In genomic region chr14:22532345-22533056, GRCh38 we compare ENCODE assay signal across 1 cellular context.
TF ChIP-seq lines count a peak whose summit lies in the region.

No MANE protein-coding gene starts in this region.

TF ChIP-seq in GM12878, 131 proteins besides CTCF, POLR2A, EP300 and RAD21 (continued from another document and continues in another):
- TF ChIP-seq RELB (IDR thresholded peaks at IDR 0.05; ENCODE audit: low read depth) (no peak), ESRRA (IDR thresholded peaks at IDR 0.05; ENCODE audit: low read length) (no peak), ATF2 (IDR thresholded peaks at IDR 0.05; ENCODE audit: low read length) (no peak), WRNIP1 (IDR thresholded peaks at IDR 0.05; ENCODE audit: borderline replicate concordance, low read depth, low read length) (no peak), MYB (IDR thresholded peaks at IDR 0.05; ENCODE audit: borderline replicate concordance, low read depth, low read length) (no peak), MEF2A (IDR thresholded peaks at IDR 0.05; ENCODE audit: insufficient read depth, low read depth, low read length) (0 out of 2 replicates have a peak, but pooled peaks have one; percentile 39), ZNF687 (IDR thresholded peaks at IDR 0.05) (no peak), TCF7 (IDR thresholded peaks at IDR 0.05; ENCODE audit: borderline replicate concordance) (no peak), MEF2B (IDR thresholded peaks at IDR 0.05; ENCODE audit: partially characterized antibody, poor library complexity, severe bottlenecking) (no peak), SREBF2 (IDR thresholded peaks at IDR 0.05; ENCODE audit: low read length) (no peak), NFIC (IDR thresholded peaks at IDR 0.05; ENCODE audit: low read depth, low read length) (no peak), MAX (IDR thresholded peaks at IDR 0.05; ENCODE audit: low read depth, low read length) (no peak), TARDBP (IDR thresholded peaks at IDR 0.05; ENCODE audit: borderline replicate concordance) (no peak), ZNF274 (IDR thresholded peaks at IDR 0.05; ENCODE audit: insufficient read depth, insufficient read length) (no peak), NRF1 (conservative IDR thresholded peaks at IDR 0.05; ENCODE audit: low read depth, low read length) (no peak), HDAC6 (IDR thresholded peaks at IDR 0.05; ENCODE audit: unreplicated experiment) (no peak), NFXL1 (IDR thresholded peaks at IDR 0.05; ENCODE audit: borderline replicate concordance) (no peak), POLR2AphosphoS5 (IDR thresholded peaks at IDR 0.05; ENCODE audit: low read length) (peak; percentile 43), E2F4 (IDR thresholded peaks at IDR 0.05; ENCODE audit: low read depth, low read length) (no peak), BRCA1 (IDR thresholded peaks at IDR 0.05; ENCODE audit: low read depth, low read length) (no peak), ZNF207 (IDR thresholded peaks at IDR 0.05; ENCODE audit: borderline replicate concordance) (no peak), SREBF1 (IDR thresholded peaks at IDR 0.05; ENCODE audit: low read length) (no peak), BACH1 (IDR thresholded peaks at IDR 0.05; ENCODE audit: borderline replicate concordance) (0 out of 2 replicates have a peak, but pooled peaks have one; percentile 46), BCLAF1 (IDR thresholded peaks at IDR 0.05) (no peak), HDGF (IDR thresholded peaks at IDR 0.05) (no peak), E2F8 (IDR thresholded peaks at IDR 0.05; ENCODE audit: low read depth, partially characterized antibody) (no peak), ZZZ3 (IDR thresholded peaks at IDR 0.05; ENCODE audit: control insufficient read depth, insufficient read length, low read depth) (no peak), RB1 (IDR thresholded peaks at IDR 0.05; ENCODE audit: borderline replicate concordance) (no peak), USF1 (IDR thresholded peaks at IDR 0.05; ENCODE audit: borderline replicate concordance, extremely low read length, insufficient read depth, low read depth, low read length) (no peak), CBX5 (IDR thresholded peaks at IDR 0.05; ENCODE audit: low read depth) (no peak), ZNF24 (IDR thresholded peaks at IDR 0.05) (no peak), SMAD1 (IDR thresholded peaks at IDR 0.05; ENCODE audit: low read depth, partially characterized antibody) (no peak), EZH2 (IDR thresholded peaks at IDR 0.05; ENCODE audit: borderline replicate concordance, control insufficient read depth, low read depth, low read length) (no peak), TCF12 (IDR thresholded peaks at IDR 0.05; ENCODE audit: low read depth, low read length) (no peak), ZBED1 (IDR thresholded peaks at IDR 0.05; ENCODE audit: borderline replicate concordance) (peak; percentile 16; the same call in 1 of the 2 replicates), TBL1XR1 (IDR thresholded peaks at IDR 0.05; ENCODE audit: low read depth, low read length) (0 out of 2 replicates have a peak, but pooled peaks have one; percentile 68), HDAC2 (IDR thresholded peaks at IDR 0.05) (no peak), USF2 (IDR thresholded peaks at IDR 0.05; ENCODE audit: borderline replicate concordance, low read depth, low read length) (no peak), CREM (IDR thresholded peaks at IDR 0.05; ENCODE audit: low read depth) (peak; percentile 11; the same call in 1 of the 2 replicates), SUPT20H (IDR thresholded peaks at IDR 0.05; ENCODE audit: borderline replicate concordance, control insufficient read depth, low read depth, low read length) (no peak), E4F1 (IDR thresholded peaks at IDR 0.05; ENCODE audit: borderline replicate concordance, partially characterized antibody) (no peak), LARP7 (IDR thresholded peaks at IDR 0.05) (no peak), GABPA (IDR thresholded peaks at IDR 0.05; ENCODE audit: low read depth) (no peak), KDM1A (IDR thresholded peaks at IDR 0.05; ENCODE audit: borderline replicate concordance) (no peak), FOS (IDR thresholded peaks at IDR 0.05; ENCODE audit: borderline replicate concordance, extremely low read depth, insufficient read length) (no peak), IKZF1 (conservative IDR thresholded peaks at IDR 0.05) (no peak)
